ENCODE assay signal across 8 cellular contexts in genomic region chr2:112584891-112585250, GRCh38. TPM values are rescaled to one million over a fixed set of nuclear protein-coding genes. Genes with fewer than 3 reads are reported as not detected.
A peak's percentile ranks its signal among the peaks of the same experiment; 100 is the strongest.
DNase-seq lines count a peak whose midpoint lies in the region; ATAC-seq and TF ChIP-seq lines count a peak whose summit lies in the region.

No MANE protein-coding gene starts in this region.

- H3K36me3 ChIP-seq in SK-N-SH (replicated peaks in 1 of 2; ENCODE audit: control insufficient read depth in 1 of 2, insufficient read depth in 2 of 2, low read length in 1 of 2) (peaks cover 10 to 18% of the 10 kb centered on the region in 2 experiments), adrenal gland (replicated peaks in 1 of 2) (peaks cover 0 to 12% of the 10 kb centered on the region in 2 donors), kidney epithelial cell (ENCODE audit: control insufficient read depth, insufficient read depth, low read length) (no peaks in the 10 kb centered on the region), suprapubic skin (peaks cover 16% of the 10 kb centered on the region)

- H3K27ac ChIP-seq in SK-N-SH (ENCODE audit: low read depth in 2 of 2, low read length in 1 of 2) = peak overlapping the region; percentile 97 to 98
- peak overlapping the region; percentile 57 to 97 (median 96) for H3K27ac ChIP-seq in adrenal gland
- peak overlapping the region; percentile 87 for H3K27ac ChIP-seq in suprapubic skin

- 60% methylated on average over 3 of the region's 3 CpGs for WGBS in SK-N-SH (ENCODE audit: low lambda C conversion rate)
- 53 to 60% (median 60%) methylated on average over 3 of the region's 3 CpGs for WGBS in adrenal gland, 4 donors
- 62% methylated on average over 3 of the region's 3 CpGs for WGBS in suprapubic skin

- intact Hi-C loops in adrenal gland (cut with DNase I) = no loop called here

- TF ChIP-seq POLR2A in adrenal gland (IDR thresholded peaks at IDR 0.05) = no peak
- no peak for TF ChIP-seq POLR2A in suprapubic skin (IDR thresholded peaks at IDR 0.05)

- POLR2A ChIA-PET in SK-N-SH (lab: Yijun Ruan, JAX) = interaction anchor here (0.6 to 1.4 kb wide), 4 partner anchors 15 to 530 kb away, joined by 3 to 5 read pairs (median 3); partner anchors contain the start of gene TMEM87B

- peaks cover 19% of the 10 kb centered on the region for H3F3A ChIP-seq in SK-N-SH (replicated peaks; ENCODE audit: insufficient read depth)

- H4K20me1 ChIP-seq in SK-N-SH (ENCODE audit: insufficient read depth) = no peaks in the 10 kb centered on the region

- peaks cover 8 to 31% of the 10 kb centered on the region in 2 experiments; a peak in 3 of 4 replicates for H3K4me1 ChIP-seq in SK-N-SH (ENCODE audit: control insufficient read depth in 1 of 2, insufficient read depth in 2 of 2, low read depth in 1 of 2, low read length in 1 of 2)
- H3K4me1 ChIP-seq in adrenal gland (replicated peaks in 1 of 2) = peaks cover 6 to 24% of the 10 kb centered on the region in 2 donors
- H3K4me1 ChIP-seq in suprapubic skin = peaks cover 25% of the 10 kb centered on the region

- peaks cover 11% of the 10 kb centered on the region for H3K79me2 ChIP-seq in SK-N-SH (ENCODE audit: insufficient read depth)

- peak overlapping the region; percentile 90 for H3K9ac ChIP-seq in SK-N-SH

- no peak for TF ChIP-seq RAD21 in SK-N-SH (IDR thresholded peaks at IDR 0.05; ENCODE audit: low read length)

- TF ChIP-seq CTCF in SK-N-SH (IDR thresholded peaks at IDR 0.05) = no peak
- TF ChIP-seq CTCF in adrenal gland (IDR thresholded peaks at IDR 0.05) = no peak
- no peak for TF ChIP-seq CTCF in kidney epithelial cell (IDR thresholded peaks at IDR 0.05; ENCODE audit: insufficient read depth, low read length, poor library complexity, severe bottlenecking)
- no peak for TF ChIP-seq CTCF in suprapubic skin (IDR thresholded peaks at IDR 0.05)

- H3K27me3 ChIP-seq in SK-N-SH (ENCODE audit: insufficient read depth) (no peaks in the 10 kb centered on the region), adrenal gland (no peaks in the 10 kb centered on the region), kidney epithelial cell (ENCODE audit: control insufficient read depth, insufficient read depth, low read length) (no peaks in the 10 kb centered on the region), suprapubic skin (no peaks in the 10 kb centered on the region)

- H3K4me2 ChIP-seq in SK-N-SH = peak overlapping the region; percentile 89

- no peak for ATAC-seq in SK-N-SH treated with all-trans-retinoic acid at 6 μM for 48 hours

- peak overlapping the region; percentile 93 for H2AFZ ChIP-seq in SK-N-SH (ENCODE audit: low read depth)

- TF ChIP-seq EP300 in SK-N-SH (IDR thresholded peaks at IDR 0.05; ENCODE audit: borderline replicate concordance in 1 of 2, low read depth in 1 of 2, low read length in 1 of 2) (no peak), suprapubic skin (IDR thresholded peaks at IDR 0.05) (no peak)

- DNase-seq in SK-N-SH (no peak), adrenal gland (no peak), kidney epithelial cell (ENCODE audit: low read depth) (no peak), suprapubic skin (ENCODE audit: low spot score in 2 of 2) (no peak), cerebellar cortex (ENCODE audit: low spot score) (no peak)
- DNase-seq in stimulated activated CD4-positive, alpha-beta T cell treated with anti-CD3 and anti-CD28 coated beads, Interleukin-12 subunit alpha, Interleukin-12 subunit beta, amount 100 ng/mL, for 4 hours = no peak
- no peak for DNase-seq in effector CD8-positive, alpha-beta T cell (lab: John Stamatoyannopoulos, UW)

- no peaks in the 10 kb centered on the region for H3K9me2 ChIP-seq in SK-N-SH

- CTCF ChIA-PET in SK-N-SH (lab: Yijun Ruan, JAX) = interaction anchor here (1.0 to 3.7 kb wide), 4 partner anchors 15 to 463 kb away, joined by 5 to 28 read pairs (median 12); no protein-coding TSS in a partner anchor

- H3K4me3 ChIP-seq in SK-N-SH (ENCODE audit: low read depth in 2 of 2, low read length in 1 of 2) (peak overlapping the region; percentile 78 to 83), adrenal gland (peak overlapping the region; percentile 4 to 83 (median 71)), kidney epithelial cell (ENCODE audit: low read depth, low read length) (peak overlapping the region; percentile 66), suprapubic skin (peak overlapping the region; percentile 73)

- H3K9me3 ChIP-seq in SK-N-SH (no peaks in the 10 kb centered on the region), adrenal gland (replicated peaks in 1 of 3) (no peaks in the 10 kb centered on the region), suprapubic skin (no peaks in the 10 kb centered on the region)

TF ChIP-seq in SK-N-SH, 30 proteins besides CTCF, POLR2A, EP300 and RAD21 (continues in another document):
- no peak for TF ChIP-seq GABPA (IDR thresholded peaks at IDR 0.05; ENCODE audit: low read depth)
- no peak for TF ChIP-seq REST (IDR thresholded peaks at IDR 0.05; ENCODE audit: low read depth, low read length)

TF ChIP-seq in SK-N-SH treated with all-trans-retinoic acid at 6 μM for 48 hours, 23 proteins besides CTCF, POLR2A, EP300 and RAD21:
- no peak for TF ChIP-seq TSHZ2 (CRISPR knock-in tag; IDR thresholded peaks at IDR 0.05)
- TF ChIP-seq ZNF565 (CRISPR knock-in tag; conservative IDR thresholded peaks at IDR 0.05; ENCODE audit: low read depth) = no peak
- TF ChIP-seq ZFP30 (CRISPR knock-in tag; IDR thresholded peaks at IDR 0.05) = no peak
- TF ChIP-seq ISL1 (CRISPR knock-in tag; IDR thresholded peaks at IDR 0.05) = no peak

RNA-seq across cellular contexts. Expression of gene CHCHD5, which starts 0.5 kb away (rescaled TPM):
- polyA plus RNA-seq in SK-N-SH (2012; rRNA removed) (29.9 and 55.9 TPM in 2 replicates), adrenal gland (10 to 100 TPM in 2 of 3 donors, 1 to 10 TPM in 1; 8.9 to 34.3 (median 29.9) TPM)
- 26.1 and 41.4 TPM in 2 replicates for polyA plus RNA-seq in SK-N-SH (2012; cell fraction: cytosol; rRNA removed)
- polyA plus RNA-seq in SK-N-SH (2012; cell fraction: nucleus; rRNA removed) = 29.5 and 43.9 TPM in 2 replicates
- total RNA-seq in adrenal gland (10 to 100 TPM; 19.1 to 56.5 (median 35.9) TPM), kidney epithelial cell (33.5 and 36.5 TPM in 2 replicates), suprapubic skin (10 to 100 TPM; 11.7 to 23.2 (median 16.1) TPM)

RNA-seq across cellular contexts. Expression of gene POLR1B, which starts 42.6 kb away (rescaled TPM):
- polyA plus RNA-seq in SK-N-SH (2012; rRNA removed) (13.4 and 19.1 TPM in 2 replicates), adrenal gland (10 to 100 TPM in 1 of 3 donors, 1 to 10 TPM in 2; 4.2 to 21.6 (median 6.8) TPM)
- polyA plus RNA-seq in SK-N-SH (2012; cell fraction: cytosol; rRNA removed) = 17.1 and 17.9 TPM in 2 replicates
- polyA plus RNA-seq in SK-N-SH (2012; cell fraction: nucleus; rRNA removed) = 22.1 and 23.6 TPM in 2 replicates
- total RNA-seq in adrenal gland (10 to 100 TPM; 10.7 to 30.3 (median 20.6) TPM), kidney epithelial cell (20.8 and 20.9 TPM in 2 replicates), suprapubic skin (10 to 100 TPM; 21.9 to 27.9 (median 27.4) TPM)
